ENCODE assay signal across 22 cellular contexts in the genomic region with DNA sequence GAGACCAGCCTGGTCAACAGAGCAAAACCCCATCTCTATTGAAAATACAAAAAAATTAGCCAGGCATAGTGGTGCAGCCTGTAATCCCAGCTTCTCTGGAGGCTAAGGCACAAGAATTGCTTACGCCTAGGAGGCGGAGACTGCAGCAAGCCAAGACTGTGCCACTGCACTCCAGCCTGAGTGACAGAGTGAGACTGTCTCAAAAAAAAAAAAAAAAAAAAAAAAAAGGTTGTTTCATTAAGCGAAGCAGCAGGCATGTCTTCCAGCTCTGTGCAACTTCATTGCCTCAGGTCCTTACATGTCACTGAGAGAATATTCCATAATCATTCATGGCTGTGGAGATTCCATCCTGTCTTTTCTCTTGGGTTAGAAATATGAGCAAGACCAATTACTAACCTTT.
"Had no signal": no experiment of that assay in that cellular context is flagged by ENCODE, and none has a peak within 500 bp of the region (broad histone marks: within the 10 kb centered on the region; RNA-seq: fewer than 3 reads in every experiment).

No MANE protein-coding gene starts in this region.

- DNase-seq: effector memory CD4-positive, alpha-beta T cell; heart left ventricle; hippocampal formation; left colon; left ventricle myocardium superior; mesenchymal stem cell; naive thymus-derived CD4-positive, alpha-beta T cell; nephron progenitor cell; psoas muscle; retina; spleen; stimulated activated CD4-positive, alpha-beta T cell treated with anti-CD3 and anti-CD28 coated beads, Interleukin-15, amount 100 ng/mL, for 24 hours; stimulated activated CD4-positive, alpha-beta T cell treated with anti-CD3 and anti-CD28 coated beads, Interleukin-1b, Interleukin-23, amount 100 ng/mL, for 48 hours; stimulated activated CD4-positive, alpha-beta T cell treated with anti-CD3 and anti-CD28 coated beads, Interleukin-4, amount 100 ng/mL, for 24 hours; stimulated activated naive B cell treated with anti-CD40 and anti-IgM and Interleukin-4, amounts not matched to agents 10 μg/mL and 1 μg/mL and 100 μg/mL, for 72 hours; stimulated activated naive CD8-positive, alpha-beta T cell treated with anti-CD3 and anti-CD28 coated beads, Interleukin-15, amount 100 ng/mL, for 72 hours; testis had no signal

- H3K36me3 ChIP-seq: heart left ventricle, neutrophil, spleen, tibial nerve had no signal

- H3K4me3 Mint-ChIP-seq: naive thymus-derived CD4-positive, alpha-beta T cell; nephron progenitor cell; stimulated activated naive B cell treated with anti-CD40 and anti-IgM and Interleukin-4, amounts not matched to agents 10 μg/mL and 1 μg/mL and 100 μg/mL, for 72 hours; stimulated activated naive CD8-positive, alpha-beta T cell treated with anti-CD3 and anti-CD28 coated beads, Interleukin-15, amount 100 ng/mL, for 72 hours had no signal

- H3K9me3 ChIP-seq: heart left ventricle, neutrophil, psoas muscle, spleen, testis, tibial nerve had no signal

- H3K4me1 ChIP-seq: psoas muscle had no signal

- H3K27ac ChIP-seq: heart left ventricle, neutrophil, psoas muscle, spleen, testis, tibial nerve had no signal

- H3K27me3 ChIP-seq: heart left ventricle, neutrophil, spleen, testis, tibial nerve had no signal

- H3K27ac Mint-ChIP-seq: stimulated activated naive B cell treated with anti-CD40 and anti-IgM and Interleukin-4, amounts not matched to agents 10 μg/mL and 1 μg/mL and 100 μg/mL, for 72 hours; stimulated activated naive CD8-positive, alpha-beta T cell treated with anti-CD3 and anti-CD28 coated beads, Interleukin-15, amount 100 ng/mL, for 72 hours had no signal

- H3K36me3 Mint-ChIP-seq: stimulated activated naive B cell treated with anti-CD40 and anti-IgM and Interleukin-4, amounts not matched to agents 10 μg/mL and 1 μg/mL and 100 μg/mL, for 72 hours had no signal

- H3K27me3 Mint-ChIP-seq: stimulated activated naive B cell treated with anti-CD40 and anti-IgM and Interleukin-4, amounts not matched to agents 10 μg/mL and 1 μg/mL and 100 μg/mL, for 72 hours; stimulated activated naive CD8-positive, alpha-beta T cell treated with anti-CD3 and anti-CD28 coated beads, Interleukin-15, amount 100 ng/mL, for 72 hours had no signal

- H3K9me3 Mint-ChIP-seq: naive thymus-derived CD4-positive, alpha-beta T cell; nephron progenitor cell; stimulated activated naive B cell treated with anti-CD40 and anti-IgM and Interleukin-4, amounts not matched to agents 10 μg/mL and 1 μg/mL and 100 μg/mL, for 72 hours; stimulated activated naive CD8-positive, alpha-beta T cell treated with anti-CD3 and anti-CD28 coated beads, Interleukin-15, amount 100 ng/mL, for 72 hours had no signal

- ATAC-seq: esophagus mucosa; left colon; left ventricle myocardium superior; naive thymus-derived CD4-positive, alpha-beta T cell; psoas muscle; sciatic nerve; stimulated activated naive B cell treated with anti-CD40 and anti-IgM and Interleukin-4, amounts not matched to agents 10 μg/mL and 1 μg/mL and 100 μg/mL, for 72 hours; stimulated activated naive CD8-positive, alpha-beta T cell treated with anti-CD3 and anti-CD28 coated beads, Interleukin-15, amount 100 ng/mL, for 72 hours had no signal

- H3K4me3 ChIP-seq: heart left ventricle, lung, psoas muscle, spleen, testis, tibial nerve had no signal
